23 cellular contexts compared by ENCODE assay signal in the genomic region with DNA sequence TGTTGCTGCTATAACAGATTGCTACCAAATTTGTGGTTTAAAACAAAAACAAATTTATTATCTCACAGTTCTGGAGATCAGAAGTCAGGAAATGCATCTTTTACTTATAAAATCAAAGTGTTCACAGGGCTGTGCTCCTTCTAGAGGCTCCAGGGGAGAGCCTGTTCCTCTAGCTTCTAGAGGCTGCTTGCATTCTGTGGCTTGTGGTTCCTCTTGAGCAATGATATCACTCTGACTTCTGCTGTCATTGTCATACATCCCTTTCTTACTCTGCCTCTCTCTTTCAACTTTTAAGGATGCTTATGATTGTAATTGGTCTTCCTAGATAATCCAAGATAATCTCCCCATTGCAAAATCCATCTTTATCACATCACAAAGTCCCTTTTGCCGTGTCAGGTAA. TPM values are rescaled to one million over a fixed set of nuclear protein-coding genes. Genes with fewer than 3 reads are reported as not detected.
DNase-seq lines count a peak whose midpoint lies in the region; ATAC-seq lines count a peak whose summit lies in the region.
"Had no signal": no experiment of that assay in that cellular context is flagged by ENCODE, and none has a peak within 500 bp of the region (broad histone marks: within the 10 kb centered on the region; RNA-seq: fewer than 3 reads in every experiment).

No MANE protein-coding gene starts in this region.

- DNase-seq in MV-4-11 (lab: John Stamatoyannopoulos, UW) (peak; percentile 28), kidney tubule cell (ENCODE audit: low spot score) (peak; percentile 17), ureter (ENCODE audit: low spot score) (no peak), iPS-NIHi11 (ENCODE audit: low spot score) (no peak)
- no peak for DNase-seq in stimulated activated effector memory CD8-positive, alpha-beta T cell treated with anti-CD3 and anti-CD28 coated beads, Interleukin-12 subunit alpha, Interleukin-12 subunit beta, amount 100 ng/mL, for 72 hours (ENCODE audit: low spot score in 2 of 2)
- DNase-seq: Calu3; CD8-positive, alpha-beta T cell; DMS53; EL; KG1; NCI-H1105 treated with DMSO at 0.1 percent for 48 hours; NCI-H1694; NCI-H2081 treated with DMSO at 0.1 percent for 48 hours; NCI-H446 treated with DMSO at 0.1 percent for 48 hours; NCI-H69; SHP77 had no signal

- no peak overlapping the region for H3K27ac Mint-ChIP-seq in stimulated activated effector memory CD8-positive, alpha-beta T cell treated with anti-CD3 and anti-CD28 coated beads, Interleukin-12 subunit alpha, Interleukin-12 subunit beta, amount 100 ng/mL, for 72 hours
- H3K27ac Mint-ChIP-seq: CD8-positive, alpha-beta T cell; T-helper 1 cell treated with Interleukin-12 subunit alpha and Interleukin-12 subunit beta and Interleukin-4 antibody, amounts not matched to agents 30 μg/mL and 1 μg/mL, for 36 hours had no signal

- ATAC-seq in GM18502 (IDR thresholded peaks at IDR 0.05; ENCODE audit: poor library complexity, unreplicated experiment) (peak; percentile 75), HG02588 (IDR thresholded peaks at IDR 0.05; ENCODE audit: unreplicated experiment) (peak; percentile 66)
- ATAC-seq in stimulated activated effector memory CD8-positive, alpha-beta T cell treated with anti-CD3 and anti-CD28 coated beads, Interleukin-12 subunit alpha, Interleukin-12 subunit beta, amount 100 ng/mL, for 72 hours, result no peak
- ATAC-seq: CD8-positive, alpha-beta T cell; HepG2; SK-N-SH treated with all-trans-retinoic acid at 6 μM for 48 hours had no signal

- H3K36me3 Mint-ChIP-seq in stimulated activated effector memory CD8-positive, alpha-beta T cell treated with anti-CD3 and anti-CD28 coated beads, Interleukin-12 subunit alpha, Interleukin-12 subunit beta, amount 100 ng/mL, for 72 hours, result no peaks in the 10 kb centered on the region
- H3K36me3 Mint-ChIP-seq: CD8-positive, alpha-beta T cell had no signal

- H3K9me3 Mint-ChIP-seq in stimulated activated effector memory CD8-positive, alpha-beta T cell treated with anti-CD3 and anti-CD28 coated beads, Interleukin-12 subunit alpha, Interleukin-12 subunit beta, amount 100 ng/mL, for 72 hours, result peaks cover 9% of the 10 kb centered on the region
- H3K9me3 Mint-ChIP-seq: CD8-positive, alpha-beta T cell; T-helper 1 cell treated with Interleukin-12 subunit alpha and Interleukin-12 subunit beta and Interleukin-4 antibody, amounts not matched to agents 30 μg/mL and 1 μg/mL, for 36 hours had no signal

- no peaks in the 10 kb centered on the region for H3K4me1 Mint-ChIP-seq in stimulated activated effector memory CD8-positive, alpha-beta T cell treated with anti-CD3 and anti-CD28 coated beads, Interleukin-12 subunit alpha, Interleukin-12 subunit beta, amount 100 ng/mL, for 72 hours

- no peak overlapping the region for H3K4me3 Mint-ChIP-seq in stimulated activated effector memory CD8-positive, alpha-beta T cell treated with anti-CD3 and anti-CD28 coated beads, Interleukin-12 subunit alpha, Interleukin-12 subunit beta, amount 100 ng/mL, for 72 hours
- H3K4me3 Mint-ChIP-seq: CD8-positive, alpha-beta T cell; T-helper 1 cell treated with Interleukin-12 subunit alpha and Interleukin-12 subunit beta and Interleukin-4 antibody, amounts not matched to agents 30 μg/mL and 1 μg/mL, for 36 hours had no signal

RNA-seq across cellular contexts. Expression of a gene that starts 6.1 kb away (rescaled TPM):
- 4.4 TPM for total RNA-seq in ureter
- total RNA-seq: Calu3; CD8-positive, alpha-beta T cell; HepG2; M059J; RPMI7951 had no signal

Comparison
In these comparisons a context has a peak if more than half of its experiments do, and no peak if none do; other contexts are left out.
1. DNase-seq: peak in MV-4-11 (single experiment) and kidney tubule cell (single experiment); none in stimulated activated effector memory CD8-positive, alpha-beta T cell treated with anti-CD3 and anti-CD28 coated beads, Interleukin-12 subunit alpha, Interleukin-12 subunit beta, amount 100 ng/mL, for 72 hours (0 of 2), ureter (single experiment) and iPS-NIHi11 (single experiment).